1 cellular context compared by ENCODE assay signal in the genomic region with DNA sequence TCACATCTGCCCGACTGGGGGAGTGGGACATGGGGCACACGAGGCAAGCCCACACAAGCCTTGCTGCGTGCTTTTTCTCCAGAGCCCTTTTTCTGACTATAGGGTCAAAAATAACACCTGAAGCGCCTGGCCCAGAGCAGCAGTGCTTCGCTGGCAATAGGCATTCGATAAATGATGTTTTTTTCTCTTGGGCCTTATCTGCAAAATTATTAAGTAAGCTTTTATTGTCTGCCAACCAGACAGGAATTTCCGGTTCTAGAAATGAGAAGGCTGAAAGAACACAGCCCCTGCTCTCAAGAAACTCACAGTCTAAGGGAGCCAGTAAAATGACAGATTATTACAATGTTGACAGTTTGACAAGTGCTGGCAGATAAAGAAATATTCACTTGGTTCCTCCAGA.
A peak's percentile ranks its signal among the peaks of the same experiment; 100 is the strongest.
TF ChIP-seq lines count a peak whose summit lies in the region.

No MANE protein-coding gene starts in this region.

TF ChIP-seq in liver, 16 proteins besides CTCF, POLR2A, EP300 and RAD21:
- TF ChIP-seq SP1 (IDR thresholded peaks at IDR 0.05) (peak; percentile 24), HNF4A (conservative IDR thresholded peaks at IDR 0.05) (no peak)
